33 cellular contexts compared by ENCODE assay signal in the genomic region with DNA sequence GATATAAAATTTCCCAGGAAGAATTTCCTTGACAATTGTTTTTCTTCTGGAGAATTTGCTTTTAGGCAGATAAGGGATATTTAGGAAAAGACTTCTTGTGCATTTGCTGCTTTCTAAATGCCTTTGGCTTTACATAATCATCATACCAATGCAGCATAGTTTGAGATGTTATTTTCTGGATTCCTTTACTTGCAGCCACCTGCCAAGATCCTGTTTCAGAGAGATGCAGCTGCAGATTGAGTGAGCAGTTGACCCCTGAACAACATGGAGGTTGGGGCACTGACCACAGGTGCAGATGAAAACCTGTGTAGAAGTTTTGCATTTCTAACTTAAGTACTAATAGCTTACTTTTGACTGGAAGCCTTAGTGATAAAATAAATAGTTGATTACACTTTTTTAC.
"Had no signal": no experiment of that assay in that cellular context is flagged by ENCODE, and none has a peak within 500 bp of the region (broad histone marks: within the 10 kb centered on the region; RNA-seq: fewer than 3 reads in every experiment).

No MANE protein-coding gene starts in this region.

- H3K27ac ChIP-seq: adrenal gland, body of pancreas, brain microvascular endothelial cell, breast epithelium, VCaP had no signal

- H3K9me3 ChIP-seq: adrenal gland, body of pancreas, breast epithelium had no signal

- H3K4me3 ChIP-seq: adrenal gland, body of pancreas, breast epithelium had no signal

- H3K27me3 ChIP-seq: body of pancreas, brain microvascular endothelial cell, breast epithelium had no signal

- H3K36me3 ChIP-seq: adrenal gland, brain microvascular endothelial cell, breast epithelium had no signal

- H3K4me1 ChIP-seq: adrenal gland, body of pancreas, breast epithelium had no signal

- ATAC-seq: activated CD8-positive, alpha-beta T cell treated with anti-CD3 and anti-CD28 coated beads for 36 hours; activated naive CD4-positive, alpha-beta T cell treated with anti-CD3 and anti-CD28 coated beads, Interleukin-2, amount 50 U/mL, for 72 hours; activated T-cell treated with anti-CD3 and anti-CD28 coated beads, Interleukin-2, amount 50 U/mL, for 4 hours; activated T-cell treated with anti-CD3 and anti-CD28 coated beads, Interleukin-2, amount 50 U/mL, for 72 hours; activated T-helper 17 cell treated with anti-CD3 and anti-CD28 coated beads, Interleukin-2, amount 50 U/mL, for 72 hours; body of pancreas had no signal

- DNase-seq: activated B cell treated with CpG ODN at 0.5 μM for 24 hours; activated CD4-positive, alpha-beta memory T cell treated with anti-CD3 and anti-CD28 coated beads for 36 hours; activated CD4-positive, alpha-beta T cell treated with anti-CD3 and anti-CD28 coated beads for 4 hours; activated CD4-positive, alpha-beta T cell treated with anti-CD3 and anti-CD28 coated beads, Interleukin-2, amount 10 ng/mL, durations not matched to agents 24 days and 14 days; activated CD4-positive, alpha-beta T cell treated with anti-CD3 and anti-CD28 coated beads, Interleukin-2, amount 50 U/mL, for 1 hour; activated CD4-positive, alpha-beta T cell treated with anti-CD3 and anti-CD28 coated beads, Interleukin-2, amount 50 U/mL, for 4 hours; activated CD4-positive, CD25-positive, alpha-beta regulatory T cell treated with anti-CD3 and anti-CD28 coated beads, Interleukin-2, amount 50 U/mL, for 72 hours; activated CD8-positive, alpha-beta memory T cell treated with anti-CD3 and anti-CD28 coated beads, Interleukin-2, amount 50 U/mL, for 4 hours; activated CD8-positive, alpha-beta T cell treated with anti-CD3 and anti-CD28 coated beads for 36 hours; activated effector memory CD4-positive, alpha-beta T cell treated with anti-CD3 and anti-CD28 coated beads, Interleukin-2, amount 50 U/mL, for 16 hours; activated gamma-delta T cell treated with Interleukin-2 at 50 U/mL for 16 hours; activated naive CD4-positive, alpha-beta T cell; activated naive CD4-positive, alpha-beta T cell treated with anti-CD3 and anti-CD28 coated beads for 36 hours; activated naive CD4-positive, alpha-beta T cell treated with anti-CD3 and anti-CD28 coated beads, Interleukin-2, amount 50 U/mL, for 16 hours; activated naive CD8-positive, alpha-beta T cell treated with anti-CD3 and anti-CD28 coated beads for 36 hours; activated T-cell treated with anti-CD3 and anti-CD28 coated beads for 4 hours; activated T-cell treated with anti-CD3 and anti-CD28 coated beads, Interleukin-2, amount 50 U/mL, for 1 hour; activated T-cell treated with anti-CD3 and anti-CD28 coated beads, Interleukin-2, amount 50 U/mL, for 4 hours; activated T-cell treated with anti-CD3 and anti-CD28 coated beads, Interleukin-2, amount 50 U/mL, for 72 hours; adrenal gland; amniotic stem cell; aorta; body of pancreas; brain microvascular endothelial cell; central memory CD4-positive, alpha-beta T cell; T-helper 2 cell; T-helper 9 cell had no signal

- FAIRE-seq: astrocyte, TTC549 had no signal
